10 cellular contexts compared by ENCODE assay signal in the genomic region with DNA sequence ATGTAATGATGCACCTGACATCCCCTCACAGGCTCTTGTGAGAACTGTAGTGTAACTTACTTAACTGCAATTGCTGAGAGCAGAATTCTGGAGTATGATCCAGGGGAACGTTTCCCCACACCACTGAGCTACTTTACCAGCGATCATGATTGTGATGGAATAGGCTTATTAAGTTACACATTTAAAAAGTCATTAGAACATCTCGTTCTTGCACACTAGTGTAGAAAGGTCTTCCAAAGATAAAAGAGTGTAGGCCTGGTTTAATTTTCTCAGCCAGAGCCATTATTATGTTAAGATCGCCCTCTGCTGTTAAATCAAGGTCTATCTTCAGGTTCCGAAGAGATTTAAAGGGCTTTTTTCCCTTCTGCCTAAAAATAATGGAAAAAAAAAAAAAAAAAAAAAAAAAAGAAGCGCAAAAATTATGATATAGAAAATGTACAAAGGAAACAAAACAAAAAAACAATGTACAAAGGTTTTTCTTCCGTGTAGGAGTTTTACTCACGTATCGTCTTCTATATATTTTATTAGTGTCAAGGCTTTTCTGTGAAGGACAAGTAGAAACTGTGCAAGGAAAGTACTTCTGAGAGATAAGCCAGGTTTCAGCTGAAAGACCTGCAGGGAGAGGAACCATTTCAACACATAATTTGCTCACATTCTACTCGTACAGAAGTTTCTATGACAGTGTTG. TPM values are rescaled to one million over a fixed set of nuclear protein-coding genes. Genes with fewer than 3 reads are reported as not detected.
DNase-seq lines count a peak whose midpoint lies in the region; ATAC-seq and TF ChIP-seq lines count a peak whose summit lies in the region.
"Had no signal": no experiment of that assay in that cellular context is flagged by ENCODE, and none has a peak within 500 bp of the region (broad histone marks: within the 10 kb centered on the region; RNA-seq: fewer than 3 reads in every experiment).

No MANE protein-coding gene starts in this region.

- CTCF ChIA-PET in BJ (lab: Yijun Ruan, JAX), result interaction anchor here (0.8 to 5.4 kb wide), 12 partner anchors 10 to 219 kb away, joined by 3 to 60 read pairs (median 4); a partner anchor contains a TSS

- no peaks in the 10 kb centered on the region for H3K9me3 Mint-ChIP-seq in activated T-helper 2 cell treated with anti-CD3 and anti-CD28 coated beads, Interferon-gamma antibody, Interleukin-2, Interleukin-4, amounts not matched to agents 10 μg/mL and 5 μg/mL and 100 μg/mL, durations not matched to agents 14 hours and 24 hours and 36 hours

- peak; percentile 91 for ATAC-seq in SK-N-SH treated with all-trans-retinoic acid at 6 μM for 48 hours
- ATAC-seq in gastroesophageal sphincter, result peak; percentile 91
- ATAC-seq in gastrocnemius medialis, result peak; percentile 95 to 96

- no peak overlapping the region for H3K4me3 ChIP-seq in BJ (ENCODE audit: low read depth, low read length)
- H3K4me3 ChIP-seq in H7 (ENCODE audit: insufficient read depth, low read depth, low read length), result no peak overlapping the region
- H3K4me3 ChIP-seq in gastroesophageal sphincter, result no peak overlapping the region
- H3K4me3 ChIP-seq in gastrocnemius medialis, result no peak overlapping the region

- no peak overlapping the region for H3K27ac Mint-ChIP-seq in activated T-helper 2 cell treated with anti-CD3 and anti-CD28 coated beads, Interferon-gamma antibody, Interleukin-2, Interleukin-4, amounts not matched to agents 10 μg/mL and 5 μg/mL and 100 μg/mL, durations not matched to agents 14 hours and 24 hours and 36 hours

- no peaks in the 10 kb centered on the region for H3K27me3 Mint-ChIP-seq in activated T-helper 2 cell treated with anti-CD3 and anti-CD28 coated beads, Interferon-gamma antibody, Interleukin-2, Interleukin-4, amounts not matched to agents 10 μg/mL and 5 μg/mL and 100 μg/mL, durations not matched to agents 14 hours and 24 hours and 36 hours (ENCODE audit: low read depth)

- DNase-seq in BJ (ENCODE audit: low read depth) (no peak), H7 (peak; percentile 28), gastrocnemius medialis (peak; percentile 51 to 69), A172 (ENCODE audit: low spot score) (no peak), NCI-H2107 (lab: John Stamatoyannopoulos, UW) (no peak)
- DNase-seq in activated T-helper 2 cell treated with anti-CD3 and anti-CD28 coated beads, Interferon-gamma antibody, Interleukin-2, Interleukin-4, amounts not matched to agents 10 μg/mL and 5 μg/mL and 100 μg/mL, durations not matched to agents 14 hours and 24 hours and 36 hours (ENCODE audit: low spot score), result no peak

- H3K4me3 Mint-ChIP-seq in activated T-helper 2 cell treated with anti-CD3 and anti-CD28 coated beads, Interferon-gamma antibody, Interleukin-2, Interleukin-4, amounts not matched to agents 10 μg/mL and 5 μg/mL and 100 μg/mL, durations not matched to agents 14 hours and 24 hours and 36 hours (ENCODE audit: low read depth), result no peak overlapping the region

- no peaks in the 10 kb centered on the region for H3K27me3 ChIP-seq in BJ (ENCODE audit: control insufficient read depth, insufficient read depth, low read length)
- H3K27me3 ChIP-seq in H7 (ENCODE audit: control insufficient read depth, insufficient read depth, low read length), result no peaks in the 10 kb centered on the region
- no peaks in the 10 kb centered on the region for H3K27me3 ChIP-seq in gastroesophageal sphincter
- no peaks in the 10 kb centered on the region for H3K27me3 ChIP-seq in gastrocnemius medialis

- peaks cover 16% of the 10 kb centered on the region for H3K36me3 Mint-ChIP-seq in activated T-helper 2 cell treated with anti-CD3 and anti-CD28 coated beads, Interferon-gamma antibody, Interleukin-2, Interleukin-4, amounts not matched to agents 10 μg/mL and 5 μg/mL and 100 μg/mL, durations not matched to agents 14 hours and 24 hours and 36 hours (ENCODE audit: low read depth)

- no peaks in the 10 kb centered on the region for H3K36me3 ChIP-seq in BJ (ENCODE audit: control insufficient read depth, insufficient read depth, low read length)
- peaks cover 7% of the 10 kb centered on the region for H3K36me3 ChIP-seq in H7 (replicated peaks; ENCODE audit: control insufficient read depth, insufficient read depth, low read length)
- peaks cover 0 to 43% of the 10 kb centered on the region in 2 donors for H3K36me3 ChIP-seq in gastroesophageal sphincter
- peaks cover 0 to 32% of the 10 kb centered on the region in 2 donors for H3K36me3 ChIP-seq in gastrocnemius medialis

- in situ Hi-C loops in gastrocnemius medialis (cut with MboI; ENCODE audit: low sequenced_read_pairs in 4 of 4), result loop anchor here in 3 of 4 donors (5.0 to 10.0 kb wide), 2 partner anchors 173 to 216 kb away; no protein-coding TSS in a partner anchor

- H3K9me3 ChIP-seq in gastroesophageal sphincter, result no peaks in the 10 kb centered on the region
- H3K9me3 ChIP-seq in gastrocnemius medialis, result no peaks in the 10 kb centered on the region

- intact Hi-C loops in gastrocnemius medialis (cut with DNase I; ENCODE audit: low total_unique reads), result loop anchor here (1.0 to 10.0 kb wide), 5 partner anchors 19 to 601 kb away; a partner anchor contains a TSS
- intact Hi-C loops in activated T-helper 2 cell treated with anti-CD3 and anti-CD28 coated beads, Interferon-gamma antibody, Interleukin-2, Interleukin-4, amounts not matched to agents 10 μg/mL and 5 μg/mL and 100 μg/mL, durations not matched to agents 14 hours and 24 hours and 36 hours (cut with micrococcal nuclease), result loop anchor here (1.0 kb wide), 1 partner anchor 215 kb away; no protein-coding TSS in a partner anchor

- WGBS in gastroesophageal sphincter (ENCODE audit: low coverage in 1 of 2), 2 donors, result 18 to 34% methylated on average over 10 of the region's 10 CpGs

- POLR2A ChIA-PET in BJ (lab: Charles Lee), result no interaction called here

- TF ChIP-seq CTCF in BJ (IDR thresholded peaks at IDR 0.05; ENCODE audit: insufficient read depth, low read depth, low read length), result peak; percentile 48
- peak; percentile 34 to 70 (median 64) for TF ChIP-seq CTCF in gastroesophageal sphincter (IDR thresholded peaks at IDR 0.05)
- TF ChIP-seq CTCF in gastrocnemius medialis (IDR thresholded peaks at IDR 0.05 in 4 of 5, conservative IDR thresholded peaks at IDR 0.05 in 1 of 5), result peak; percentile 38 to 58 (median 54)

- TF ChIP-seq POLR2A in gastroesophageal sphincter (IDR thresholded peaks at IDR 0.05), result no peak
- peak in 1 of 2 donors; percentile 59 for TF ChIP-seq POLR2A in gastrocnemius medialis (IDR thresholded peaks at IDR 0.05)

- peaks cover 0 to 12% (median 8%) of the 10 kb centered on the region in 3 donors for H3K4me1 ChIP-seq in gastroesophageal sphincter
- peaks cover 14 to 24% of the 10 kb centered on the region in 2 donors for H3K4me1 ChIP-seq in gastrocnemius medialis

- H3K27ac ChIP-seq in gastroesophageal sphincter, result peak overlapping the region; percentile 20 to 60 (median 56)
- H3K27ac ChIP-seq in gastrocnemius medialis, result peak overlapping the region; percentile 79 to 86 (median 84)
- H3K27ac ChIP-seq: epithelial cell of prostate, HL-60 had no signal

- no peaks in the 10 kb centered on the region for H3K4me1 Mint-ChIP-seq in activated T-helper 2 cell treated with anti-CD3 and anti-CD28 coated beads, Interferon-gamma antibody, Interleukin-2, Interleukin-4, amounts not matched to agents 10 μg/mL and 5 μg/mL and 100 μg/mL, durations not matched to agents 14 hours and 24 hours and 36 hours (ENCODE audit: low read depth)

- no peak for TF ChIP-seq EP300 in gastroesophageal sphincter (IDR thresholded peaks at IDR 0.05)

TF ChIP-seq in SK-N-SH treated with all-trans-retinoic acid at 6 μM for 48 hours, 23 proteins besides CTCF, POLR2A, EP300 and RAD21 (continues in another document):
- TF ChIP-seq ZNF565 (CRISPR knock-in tag; conservative IDR thresholded peaks at IDR 0.05; ENCODE audit: low read depth) (no peak), TCF4 (CRISPR knock-in tag; IDR thresholded peaks at IDR 0.05; ENCODE audit: borderline replicate concordance) (no peak), ESRRG (CRISPR knock-in tag; IDR thresholded peaks at IDR 0.05) (no peak), BACH2 (CRISPR knock-in tag; IDR thresholded peaks at IDR 0.05; ENCODE audit: borderline replicate concordance) (no peak), ARNTL (CRISPR knock-in tag; IDR thresholded peaks at IDR 0.05; ENCODE audit: borderline replicate concordance, low read depth) (no peak), OSR1 (CRISPR knock-in tag; IDR thresholded peaks at IDR 0.05) (no peak), ZFP30 (CRISPR knock-in tag; IDR thresholded peaks at IDR 0.05) (no peak), ZNF70 (CRISPR knock-in tag; IDR thresholded peaks at IDR 0.05) (no peak), GLIS3 (CRISPR knock-in tag; IDR thresholded peaks at IDR 0.05) (no peak), TOX (CRISPR knock-in tag; IDR thresholded peaks at IDR 0.05; ENCODE audit: borderline replicate concordance) (no peak), CSDC2 (CRISPR knock-in tag; IDR thresholded peaks at IDR 0.05) (no peak)

RNA-seq across cellular contexts. Expression of a gene that starts 18.6 kb away (rescaled TPM):
- polyA plus RNA-seq in BJ (2011; rRNA removed), result 0.04 and 0.05 TPM in 2 replicates
- 0.05 TPM in 1 of 2 replicates, not detected in the other for polyA minus RNA-seq in BJ (2011; rRNA and poly(A)+ RNA removed)
- 6.9 and 7.9 TPM in 2 replicates for total RNA-seq in H7 (2014; rRNA removed; shearing (Covaris generic))
- 10 to 100 TPM; 10.2 to 12.4 (median 11.6) TPM for total RNA-seq in gastroesophageal sphincter
- total RNA-seq in gastrocnemius medialis, result 10 to 100 TPM in 3 of 4 donors, 1 to 10 TPM in 1; 3.4 to 16.3 (median 12.7) TPM
- total RNA-seq in A172 (2014; rRNA removed; shearing (Covaris generic)), result 0.02 TPM in 1 of 2 replicates, not detected in the other
- total RNA-seq in activated T-helper 2 cell treated with anti-CD3 and anti-CD28 coated beads, Interferon-gamma antibody, Interleukin-2, Interleukin-4, amounts not matched to agents 10 μg/mL and 5 μg/mL and 100 μg/mL, durations not matched to agents 14 hours and 24 hours and 36 hours, result 0.94 and 1.3 TPM in 2 replicates

RNA-seq across cellular contexts. Expression of a gene that starts 24.1 kb away (rescaled TPM):
- polyA plus RNA-seq in BJ (2011; rRNA removed), result not detected in 2 replicates
- polyA minus RNA-seq in BJ (2011; rRNA and poly(A)+ RNA removed), result not detected in 2 replicates
- not detected in 2 replicates for total RNA-seq in H7 (2014; rRNA removed; shearing (Covaris generic))
- total RNA-seq in gastroesophageal sphincter (not detected), gastrocnemius medialis (not detected)
- not detected in 2 replicates for total RNA-seq in A172 (2014; rRNA removed; shearing (Covaris generic))
- not detected in 2 replicates for total RNA-seq in activated T-helper 2 cell treated with anti-CD3 and anti-CD28 coated beads, Interferon-gamma antibody, Interleukin-2, Interleukin-4, amounts not matched to agents 10 μg/mL and 5 μg/mL and 100 μg/mL, durations not matched to agents 14 hours and 24 hours and 36 hours

RNA-seq across cellular contexts. Expression of a gene that starts 25.1 kb away (rescaled TPM):
- 1.3 and 3.1 TPM in 2 replicates for polyA plus RNA-seq in BJ (2011; rRNA removed)
- polyA minus RNA-seq in BJ (2011; rRNA and poly(A)+ RNA removed), result 1.1 and 1.8 TPM in 2 replicates
- 16.5 and 27.6 TPM in 2 replicates for total RNA-seq in H7 (2014; rRNA removed; shearing (Covaris generic))
- total RNA-seq in gastroesophageal sphincter, result 10 to 100 TPM in 3 of 4 donors, 1 to 10 TPM in 1; 8.9 to 28.3 (median 16.0) TPM
- total RNA-seq in gastrocnemius medialis, result 10 to 100 TPM; 14.8 to 43.4 (median 19.4) TPM
- total RNA-seq in A172 (2014; rRNA removed; shearing (Covaris generic)), result 7.5 and 8.1 TPM in 2 replicates
- total RNA-seq in activated T-helper 2 cell treated with anti-CD3 and anti-CD28 coated beads, Interferon-gamma antibody, Interleukin-2, Interleukin-4, amounts not matched to agents 10 μg/mL and 5 μg/mL and 100 μg/mL, durations not matched to agents 14 hours and 24 hours and 36 hours, result 6.2 and 6.8 TPM in 2 replicates

Comparison
In these comparisons a context has a peak if more than half of its experiments do, and no peak if none do; other contexts are left out.
1. DNase-seq: peak in H7 (single experiment) and gastrocnemius medialis (2 of 2); none in BJ (single experiment), A172 (single experiment), activated T-helper 2 cell treated with anti-CD3 and anti-CD28 coated beads, Interferon-gamma antibody, Interleukin-2, Interleukin-4, amounts not matched to agents 10 μg/mL and 5 μg/mL and 100 μg/mL, durations not matched to agents 14 hours and 24 hours and 36 hours (single experiment) and NCI-H2107 (single experiment).
2. Peak in every context shown above with its lines, with median percentiles within 50 percentile points of each other: CTCF ChIP-seq and ATAC-seq.